In the genomic region with DNA sequence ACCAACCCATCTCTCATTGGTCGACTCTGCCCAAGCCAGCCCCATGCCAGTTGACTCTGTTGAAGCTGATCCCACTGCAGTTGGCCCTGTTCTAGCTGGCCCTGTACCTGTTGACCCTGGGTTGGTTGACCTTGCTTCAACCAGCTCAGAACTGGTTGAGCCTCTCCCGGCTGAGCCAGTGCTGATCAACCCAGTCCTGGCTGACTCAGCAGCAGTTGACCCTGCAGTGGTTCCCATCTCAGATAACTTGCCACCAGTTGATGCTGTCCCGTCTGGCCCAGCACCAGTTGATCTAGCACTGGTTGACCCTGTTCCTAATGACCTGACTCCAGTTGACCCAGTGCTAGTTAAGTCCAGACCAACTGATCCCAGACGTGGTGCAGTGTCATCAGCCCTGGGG, we compare ENCODE assay signal across 20 cellular contexts. TPM values are rescaled to one million over a fixed set of nuclear protein-coding genes. Genes with fewer than 3 reads are reported as not detected.
A peak's percentile ranks its signal among the peaks of the same experiment; 100 is the strongest.
DNase-seq lines count a peak whose midpoint lies in the region; ATAC-seq, FAIRE-seq and TF ChIP-seq lines count a peak whose summit lies in the region.
"Had no signal": no experiment of that assay in that cellular context is flagged by ENCODE, and none has a peak within 500 bp of the region (broad histone marks: within the 10 kb centered on the region; RNA-seq: fewer than 3 reads in every experiment).

No MANE protein-coding gene starts in this region.

- ATAC-seq in HepG2 (peak; percentile 15), right lobe of liver (no peak), left lobe of liver (peak; percentile 10), GM21390 (IDR thresholded peaks at IDR 0.05; ENCODE audit: unreplicated experiment) (no peak), HG03175 (IDR thresholded peaks at IDR 0.05; ENCODE audit: unreplicated experiment) (no peak)

- 100% methylated on average over 1 of the region's 4 CpGs for WGBS in HepG2 (ENCODE audit: low lambda C conversion rate)
- WGBS in right lobe of liver (ENCODE audit: insufficient coverage, low coverage, low lambda C conversion rate, missing lambda C conversion rate) = 92% methylated on average over 2 of the region's 4 CpGs

- no peaks in the 10 kb centered on the region for H3K9me3 ChIP-seq in HepG2 (ENCODE audit: low read length)
- H3K9me3 ChIP-seq in right lobe of liver = no peaks in the 10 kb centered on the region
- H3K9me3 ChIP-seq: BLaER1, Peyer's patch, SJSA1 had no signal

- FAIRE-seq in HepG2 (lab: Jason Lieb, UNC) = no peak
- FAIRE-seq: H1 had no signal

- peaks cover 36% of the 10 kb centered on the region for H3K79me2 ChIP-seq in HepG2 (ENCODE audit: insufficient read depth, low read length)

- TF ChIP-seq EP300 in HepG2 (IDR thresholded peaks at IDR 0.05; ENCODE audit: low read depth in 2 of 2, low read length in 2 of 2) = no peak
- TF ChIP-seq EP300 in HepG2 (CRISPR knock-in tag; IDR thresholded peaks at IDR 0.05; ENCODE audit: borderline replicate concordance) = no peak

- TSS peak; percentile 2 for BruUV-seq in HepG2 (replicated peaks; lab: Mats Ljungman, UMichigan)

- POLR2A ChIA-PET in HepG2 (lab: Yijun Ruan, JAX) (interaction anchor here (1.2 kb wide), 1 partner anchor 12 kb away, joined by 5 read pairs; the partner anchor contains the start of gene NOLC1), RWPE1 (lab: Yijun Ruan, JAX; ENCODE audit: low non-redundant PET) (no interaction called here)

- H3K4me3 ChIP-seq in HepG2 (replicated peaks in 1 of 3; ENCODE audit: insufficient read depth in 1 of 3, low read depth in 2 of 3, low read length in 3 of 3) (no peak overlapping the region), right lobe of liver (no peak overlapping the region)
- H3K4me3 ChIP-seq: BLaER1, Peyer's patch, SJSA1 had no signal

- H3K4me2 ChIP-seq in HepG2 (ENCODE audit: low read depth, low read length) = no peak overlapping the region
- H3K4me2 ChIP-seq: BLaER1 had no signal

- TF ChIP-seq CTCF in HepG2 (CRISPR knock-in tag; IDR thresholded peaks at IDR 0.05) = no peak
- TF ChIP-seq CTCF in right lobe of liver (IDR thresholded peaks at IDR 0.05) = no peak
- TF ChIP-seq CTCF in RWPE1 (conservative IDR thresholded peaks at IDR 0.05; ENCODE audit: low read depth) = no peak

- H2AFZ ChIP-seq in HepG2 (ENCODE audit: low read length) = no peak overlapping the region

- no peak overlapping the region for H3K27ac ChIP-seq in HepG2 (ENCODE audit: extremely low read length, insufficient read depth, low read length)
- H3K27ac ChIP-seq in right lobe of liver = no peak overlapping the region
- 0 out of 2 replicates have a peak overlapping the region, but pooled peaks have one; percentile 8 for H3K27ac ChIP-seq in RWPE1
- H3K27ac ChIP-seq: BLaER1, Peyer's patch, SJSA1 had no signal

- in situ Hi-C loops in HepG2 (cut with HindIII; ENCODE audit: extremely low pct_ligation_motif_present, low pct_unique_long_range_greater_than_20kb) = no loop called here

- TF ChIP-seq POLR2A in HepG2 (IDR thresholded peaks at IDR 0.05; ENCODE audit: insufficient read depth in 1 of 2, low read depth in 2 of 2, low read length in 2 of 2) (no peak), right lobe of liver (IDR thresholded peaks at IDR 0.05) (no peak)

- intact Hi-C loops in HepG2 (cut with micrococcal nuclease; ENCODE audit: unreplicated experiment) (no loop called here), right lobe of liver (cut with DNase I) (no loop called here)

- peaks cover 45 to 79% of the 10 kb centered on the region in 2 experiments for H3K36me3 ChIP-seq in HepG2 (replicated peaks in 1 of 2; ENCODE audit: control insufficient read depth in 1 of 2, insufficient read depth in 2 of 2, low read length in 2 of 2)
- peaks cover 0 to 45% (median 22%) of the 10 kb centered on the region in 4 donors for H3K36me3 ChIP-seq in right lobe of liver

- H3K4me1 ChIP-seq in HepG2 (ENCODE audit: insufficient read depth, low read length) (peaks cover 11% of the 10 kb centered on the region), right lobe of liver (no peaks in the 10 kb centered on the region)
- H3K4me1 ChIP-seq: SJSA1 had no signal

- TF ChIP-seq RAD21 in HepG2 (CRISPR knock-in tag; IDR thresholded peaks at IDR 0.05) = no peak

- H3K9ac ChIP-seq in HepG2 (ENCODE audit: insufficient read depth, low read depth, low read length) = no peak overlapping the region
- H3K9ac ChIP-seq: BLaER1 had no signal

- H3K27me3 ChIP-seq in HepG2 (ENCODE audit: control insufficient read depth in 1 of 2, insufficient read depth in 2 of 2, low read length in 2 of 2) = no peaks in the 10 kb centered on the region
- no peaks in the 10 kb centered on the region for H3K27me3 ChIP-seq in right lobe of liver
- H3K27me3 ChIP-seq: BLaER1, Peyer's patch, SJSA1 had no signal

- H4K20me1 ChIP-seq in HepG2 (ENCODE audit: insufficient read depth, low read length) = peaks cover 36% of the 10 kb centered on the region

- CTCF ChIA-PET in HepG2 (lab: Yijun Ruan, JAX; ENCODE audit: low intra/inter-chr PET ratio, low total read pairs) = no interaction called here
- CTCF ChIA-PET in RWPE1 (lab: Yijun Ruan, JAX) = interaction anchor here (0.6 kb wide), 2 partner anchors 27 to 304 kb away, joined by 3 read pairs; no protein-coding TSS in a partner anchor

- no peak for DNase-seq in HepG2 (ENCODE audit: low spot score)
- DNase-seq in right lobe of liver = no peak
- no peak for DNase-seq in RWPE1 (ENCODE audit: low spot score)
- DNase-seq in left lobe of liver (ENCODE audit: low spot score) = no peak
- no peak for DNase-seq in Ammon's horn (ENCODE audit: low spot score)
- DNase-seq: CD4-positive, alpha-beta T cell; COR-L47; DMS79; Kasumi-1; NCI-H1694; NCI-H2081; NCI-H2171 treated with DMSO at 0.1 percent for 48 hours; NCI-H524 treated with DMSO at 0.1 percent for 48 hours; NCI-H82; Peyer's patch had no signal

RNA-seq across cellular contexts. Expression of gene PPRC1, which starts 7.4 kb away (rescaled TPM):
- total RNA-seq in HepG2 (2016; rRNA removed; fragmentation: Illumina TruSeq; extraction: Trizol) (19.0 and 24.2 TPM in 2 replicates), right lobe of liver (10 to 100 TPM in 3 of 6 experiments, 1 to 10 TPM in 3; 7.9 to 18.2 (median 10.3) TPM), left lobe of liver (6.9 TPM)
- 7.2 and 10.9 TPM in 2 replicates for total RNA-seq in HepG2 (2016; cell fraction: cytosol; rRNA removed; fragmentation: Illumina TruSeq; extraction: Trizol; ENCODE audit: low read depth)
- total RNA-seq in HepG2 (2016; cell fraction: insoluble cytoplasmic fraction; rRNA removed; fragmentation: Illumina TruSeq; extraction: Trizol) = 16.2 and 25.6 TPM in 2 replicates
- total RNA-seq in HepG2 (2016; cell fraction: membrane; rRNA removed; fragmentation: Illumina TruSeq; extraction: Trizol) = 10.3 and 12.7 TPM in 2 replicates
- 31.9 and 36.2 TPM in 2 replicates for total RNA-seq in HepG2 (2016; cell fraction: nucleus; rRNA removed; fragmentation: Illumina TruSeq; extraction: Trizol)
- polyA plus RNA-seq in HepG2 (2011; rRNA removed) = 18.7 and 21.3 TPM in 2 replicates
- polyA plus RNA-seq in HepG2 (2011; cell fraction: cytosol; rRNA removed) = 7.1 and 7.2 TPM in 2 replicates
- polyA plus RNA-seq in HepG2 (2011; cell fraction: nucleus; rRNA removed) = 57.6 and 66.0 TPM in 2 replicates
- 21.1 and 29.8 TPM in 2 replicates for polyA plus RNA-seq in HepG2 (2012)
- 2.5 and 2.9 TPM in 2 replicates for polyA plus RNA-seq in HepG2 (2016; cell fraction: cytosol; fragmentation: Illumina TruSeq; extraction: Trizol; ENCODE audit: low read depth)
- polyA plus RNA-seq in HepG2 (2016; cell fraction: insoluble cytoplasmic fraction; fragmentation: Illumina TruSeq; extraction: Trizol; ENCODE audit: low read depth) = 21.7 and 29.6 TPM in 2 replicates
- polyA plus RNA-seq in HepG2 (2016; cell fraction: membrane; fragmentation: Illumina TruSeq; extraction: Trizol; ENCODE audit: low read depth) = 4.7 and 6.5 TPM in 2 replicates
- 102 and 107 TPM in 2 replicates for polyA plus RNA-seq in HepG2 (2016; cell fraction: nucleus; fragmentation: Illumina TruSeq; extraction: Trizol; ENCODE audit: insufficient read depth, low read depth)
- 68.7 and 95.3 TPM in 2 replicates for polyA minus RNA-seq in HepG2 (2011; rRNA and poly(A)+ RNA removed; ENCODE audit: low replicate concordance)
- polyA minus RNA-seq in HepG2 (2011; cell fraction: cytosol; rRNA and poly(A)+ RNA removed) = 12.3 and 14.3 TPM in 2 replicates
- polyA minus RNA-seq in HepG2 (2011; cell fraction: nucleus; rRNA and poly(A)+ RNA removed) = 42.9 and 47.7 TPM in 2 replicates

RNA-seq across cellular contexts. Expression of gene NOLC1, which starts 12.0 kb away (rescaled TPM):
- total RNA-seq in HepG2 (2016; rRNA removed; fragmentation: Illumina TruSeq; extraction: Trizol) = 81.0 and 102 TPM in 2 replicates
- 17.2 and 19.9 TPM in 2 replicates for total RNA-seq in HepG2 (2016; cell fraction: cytosol; rRNA removed; fragmentation: Illumina TruSeq; extraction: Trizol; ENCODE audit: low read depth)
- 80.9 and 91.8 TPM in 2 replicates for total RNA-seq in HepG2 (2016; cell fraction: insoluble cytoplasmic fraction; rRNA removed; fragmentation: Illumina TruSeq; extraction: Trizol)
- 26.9 and 30.0 TPM in 2 replicates for total RNA-seq in HepG2 (2016; cell fraction: membrane; rRNA removed; fragmentation: Illumina TruSeq; extraction: Trizol)
- total RNA-seq in HepG2 (2016; cell fraction: nucleus; rRNA removed; fragmentation: Illumina TruSeq; extraction: Trizol) = 53.2 and 53.8 TPM in 2 replicates
- 47.9 and 50.6 TPM in 2 replicates for polyA plus RNA-seq in HepG2 (2011; rRNA removed)
- 40.3 and 62.0 TPM in 2 replicates for polyA plus RNA-seq in HepG2 (2011; cell fraction: cytosol; rRNA removed)
- 33.5 and 37.8 TPM in 2 replicates for polyA plus RNA-seq in HepG2 (2011; cell fraction: nucleus; rRNA removed)
- polyA plus RNA-seq in HepG2 (2012) = 54.4 and 57.6 TPM in 2 replicates
- polyA plus RNA-seq in HepG2 (2016; cell fraction: cytosol; fragmentation: Illumina TruSeq; extraction: Trizol; ENCODE audit: low read depth) = 9.9 and 10.0 TPM in 2 replicates
- 121 and 139 TPM in 2 replicates for polyA plus RNA-seq in HepG2 (2016; cell fraction: insoluble cytoplasmic fraction; fragmentation: Illumina TruSeq; extraction: Trizol; ENCODE audit: low read depth)
- polyA plus RNA-seq in HepG2 (2016; cell fraction: membrane; fragmentation: Illumina TruSeq; extraction: Trizol; ENCODE audit: low read depth) = 22.5 and 24.8 TPM in 2 replicates
- polyA plus RNA-seq in HepG2 (2016; cell fraction: nucleus; fragmentation: Illumina TruSeq; extraction: Trizol; ENCODE audit: insufficient read depth, low read depth) = 109 and 124 TPM in 2 replicates
- polyA minus RNA-seq in HepG2 (2011; rRNA and poly(A)+ RNA removed; ENCODE audit: low replicate concordance) = 29.3 and 125 TPM in 2 replicates
- polyA minus RNA-seq in HepG2 (2011; cell fraction: cytosol; rRNA and poly(A)+ RNA removed) = 38.1 and 41.4 TPM in 2 replicates
- polyA minus RNA-seq in HepG2 (2011; cell fraction: nucleus; rRNA and poly(A)+ RNA removed) = 17.3 and 24.7 TPM in 2 replicates
- total RNA-seq in right lobe of liver = 10 to 100 TPM; 16.0 to 60.2 (median 27.3) TPM
- 19.3 TPM for total RNA-seq in left lobe of liver

RNA-seq across cellular contexts. Expression of gene LDB1, which starts 20.1 kb away (rescaled TPM):
- total RNA-seq in HepG2 (2016; rRNA removed; fragmentation: Illumina TruSeq; extraction: Trizol) (13.2 and 17.2 TPM in 2 replicates), right lobe of liver (10 to 100 TPM; 11.2 to 14.7 (median 13.0) TPM), left lobe of liver (15.8 TPM)
- 2.0 and 2.5 TPM in 2 replicates for total RNA-seq in HepG2 (2016; cell fraction: cytosol; rRNA removed; fragmentation: Illumina TruSeq; extraction: Trizol; ENCODE audit: low read depth)
- 10.9 and 17.8 TPM in 2 replicates for total RNA-seq in HepG2 (2016; cell fraction: insoluble cytoplasmic fraction; rRNA removed; fragmentation: Illumina TruSeq; extraction: Trizol)
- total RNA-seq in HepG2 (2016; cell fraction: membrane; rRNA removed; fragmentation: Illumina TruSeq; extraction: Trizol) = 7.2 and 8.2 TPM in 2 replicates
- total RNA-seq in HepG2 (2016; cell fraction: nucleus; rRNA removed; fragmentation: Illumina TruSeq; extraction: Trizol) = 16.0 and 18.2 TPM in 2 replicates
- 45.5 and 52.2 TPM in 2 replicates for polyA plus RNA-seq in HepG2 (2011; rRNA removed)
- polyA plus RNA-seq in HepG2 (2011; cell fraction: cytosol; rRNA removed) = 23.6 and 27.6 TPM in 2 replicates
- 182 and 199 TPM in 2 replicates for polyA plus RNA-seq in HepG2 (2011; cell fraction: nucleus; rRNA removed)
- polyA plus RNA-seq in HepG2 (2012) = 20.4 and 24.8 TPM in 2 replicates
- polyA plus RNA-seq in HepG2 (2016; cell fraction: cytosol; fragmentation: Illumina TruSeq; extraction: Trizol; ENCODE audit: low read depth) = 2.1 and 2.6 TPM in 2 replicates
- polyA plus RNA-seq in HepG2 (2016; cell fraction: insoluble cytoplasmic fraction; fragmentation: Illumina TruSeq; extraction: Trizol; ENCODE audit: low read depth) = 15.0 and 17.5 TPM in 2 replicates
- polyA plus RNA-seq in HepG2 (2016; cell fraction: membrane; fragmentation: Illumina TruSeq; extraction: Trizol; ENCODE audit: low read depth) = 5.5 and 5.8 TPM in 2 replicates
- polyA plus RNA-seq in HepG2 (2016; cell fraction: nucleus; fragmentation: Illumina TruSeq; extraction: Trizol; ENCODE audit: insufficient read depth, low read depth) = 49.4 and 52.8 TPM in 2 replicates
- polyA minus RNA-seq in HepG2 (2011; rRNA and poly(A)+ RNA removed; ENCODE audit: low replicate concordance) = 61.4 and 104 TPM in 2 replicates
- polyA minus RNA-seq in HepG2 (2011; cell fraction: cytosol; rRNA and poly(A)+ RNA removed) = 17.4 and 19.1 TPM in 2 replicates
- polyA minus RNA-seq in HepG2 (2011; cell fraction: nucleus; rRNA and poly(A)+ RNA removed) = 34.2 and 39.5 TPM in 2 replicates

Comparison
In these comparisons a context has a peak if more than half of its experiments do, and no peak if none do; other contexts are left out.
1. ATAC-seq: peak in HepG2 (single experiment) and left lobe of liver (single experiment); none in right lobe of liver (0 of 4), GM21390 (single experiment) and HG03175 (single experiment).